1 cellular context compared by ENCODE assay signal in the genomic region with DNA sequence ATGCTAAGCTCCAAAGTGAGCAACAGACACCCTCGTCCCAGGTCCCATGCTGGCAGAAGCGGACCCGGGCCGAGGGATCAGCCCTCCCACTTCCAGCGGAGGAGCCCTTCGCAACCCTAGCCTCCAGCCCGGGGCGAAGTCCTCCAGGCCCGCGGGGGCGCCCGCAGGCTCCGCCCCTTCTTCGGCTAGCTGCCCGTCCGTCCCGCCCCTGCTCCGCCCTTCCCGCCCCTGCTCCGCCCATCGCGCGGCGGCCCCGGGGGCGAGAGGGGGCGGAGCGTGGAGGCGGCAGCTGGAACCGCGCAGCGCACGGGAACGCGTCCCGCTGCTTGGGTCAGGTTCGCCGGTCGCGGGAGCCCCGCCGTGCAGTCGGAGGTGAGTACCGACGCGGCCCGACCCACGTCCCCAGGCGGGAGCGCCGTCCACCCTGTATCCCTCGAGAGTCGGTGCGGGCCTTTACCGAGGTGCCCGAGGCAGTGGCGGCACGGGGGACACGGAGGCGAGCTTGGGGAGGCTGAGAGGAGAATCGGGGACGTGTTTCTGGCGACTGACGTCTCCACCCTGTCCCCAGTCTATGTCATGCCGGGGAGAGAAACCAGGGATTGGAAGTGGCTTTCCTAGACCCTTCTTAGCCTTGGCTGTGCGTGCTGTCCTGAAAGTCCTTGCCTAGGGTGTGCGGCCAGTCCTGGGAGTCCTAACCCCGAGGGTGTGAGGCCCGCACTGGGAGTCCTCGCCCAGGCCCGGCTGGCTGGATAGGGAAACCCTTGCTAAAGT.
TF ChIP-seq lines count a peak whose summit lies in the region.

A gene (plus strand): TSS at position 280 of the 771 bp plus-strand sequence. CDS start 20,864 bp downstream, outside the sequence.

TF ChIP-seq in K562, 482 proteins besides CTCF, POLR2A, EP300 and RAD21 (continued from another document and continues in another):
- TF ChIP-seq PRPF4 (IDR thresholded peaks at IDR 0.05; ENCODE audit: insufficient read depth, low read depth, low read length, poor library complexity, severe bottlenecking) (no peak), PHF8 (IDR thresholded peaks at IDR 0.05; ENCODE audit: borderline replicate concordance, low read length) (peak; percentile 67; the same call in 1 of the 2 replicates), SRSF9 (IDR thresholded peaks at IDR 0.05; ENCODE audit: borderline replicate concordance, low read depth, low read length) (no peak), MCM7 (IDR thresholded peaks at IDR 0.05) (no peak), PTTG1 (tag; IDR thresholded peaks at IDR 0.05; ENCODE audit: low read depth) (no peak), LCOR (CRISPR knock-in tag; IDR thresholded peaks at IDR 0.05) (no peak), ZNF445 (CRISPR knock-in tag; IDR thresholded peaks at IDR 0.05; ENCODE audit: low read depth) (no peak), TAF9B (IDR thresholded peaks at IDR 0.05; ENCODE audit: partially characterized antibody) (no peak), XRCC5 (IDR thresholded peaks at IDR 0.05; ENCODE audit: low read depth, low read length) (peak; percentile 41; the same call in 1 of the 2 replicates), ETS2 (tag; IDR thresholded peaks at IDR 0.05; ENCODE audit: borderline replicate concordance, poor library complexity, severe bottlenecking) (no peak), HDGF (IDR thresholded peaks at IDR 0.05) (no peak), HNRNPLL (IDR thresholded peaks at IDR 0.05; ENCODE audit: low read depth, low read length, poor library complexity, severe bottlenecking) (peak; percentile 60), PTRF (tag; IDR thresholded peaks at IDR 0.05) (no peak), JUN (IDR thresholded peaks at IDR 0.05; ENCODE audit: borderline replicate concordance, low read depth, low read length) (no peak), JUN (CRISPR knock-in tag; IDR thresholded peaks at IDR 0.05; ENCODE audit: borderline replicate concordance) (no peak), HOXB6 (CRISPR knock-in tag; IDR thresholded peaks at IDR 0.05; ENCODE audit: borderline replicate concordance) (no peak), L3MBTL2 (IDR thresholded peaks at IDR 0.05) (no peak; the same call in 1 of the 2 replicates), TRIM24 (IDR thresholded peaks at IDR 0.05) (no peak), ARNT (IDR thresholded peaks at IDR 0.05) (no peak), GATAD2A (IDR thresholded peaks at IDR 0.05) (no peak), SMAD2 (IDR thresholded peaks at IDR 0.05; ENCODE audit: low read depth, low read length) (no peak), MCM5 (IDR thresholded peaks at IDR 0.05; ENCODE audit: low read depth) (no peak), ZNF431 (CRISPR knock-in tag; IDR thresholded peaks at IDR 0.05) (no peak), CHD4 (IDR thresholded peaks at IDR 0.05; ENCODE audit: insufficient read depth, insufficient replicate concordance, low read depth, low read length, poor library complexity, severe bottlenecking) (no peak), SMAD3 (CRISPR knock-in tag; conservative IDR thresholded peaks at IDR 0.05) (no peak), POLR2H (tag; IDR thresholded peaks at IDR 0.05; ENCODE audit: low read depth) (no peak), POLR3G (IDR thresholded peaks at IDR 0.05; ENCODE audit: extremely low read depth, insufficient read length, insufficient replicate concordance) (no peak), ERF (CRISPR knock-in tag; IDR thresholded peaks at IDR 0.05) (no peak), ZNF408 (CRISPR knock-in tag; IDR thresholded peaks at IDR 0.05; ENCODE audit: low read depth) (no peak), PHF20 (IDR thresholded peaks at IDR 0.05; ENCODE audit: partially characterized antibody) (peak; percentile 59), ZNF146 (CRISPR knock-in tag; IDR thresholded peaks at IDR 0.05; ENCODE audit: unreplicated experiment) (no peak), HCFC1 (IDR thresholded peaks at IDR 0.05; ENCODE audit: low read depth, low read length) (no peak), RFX1 (IDR thresholded peaks at IDR 0.05) (no peak), KLF6 (CRISPR knock-in tag; IDR thresholded peaks at IDR 0.05; ENCODE audit: borderline replicate concordance) (no peak), SRSF7 (optimal IDR thresholded peaks at IDR 0.05; ENCODE audit: low read depth, low read length) (no peak), ZNF766 (CRISPR knock-in tag; conservative IDR thresholded peaks at IDR 0.05) (no peak), FOXK1 (CRISPR knock-in tag; IDR thresholded peaks at IDR 0.05; ENCODE audit: borderline replicate concordance) (no peak), SMARCB1 (IDR thresholded peaks at IDR 0.05; ENCODE audit: insufficient read length, low read depth) (no peak), ZNF282 (CRISPR knock-in tag; IDR thresholded peaks at IDR 0.05) (no peak), FUS (optimal IDR thresholded peaks at IDR 0.05; ENCODE audit: low read depth, low read length) (no peak), ZBTB17 (CRISPR knock-in tag; IDR thresholded peaks at IDR 0.05) (no peak), SAFB2 (IDR thresholded peaks at IDR 0.05; ENCODE audit: borderline replicate concordance, low read depth, low read length, severe bottlenecking) (no peak), TGIF2 (CRISPR knock-in tag; IDR thresholded peaks at IDR 0.05) (no peak), NFE2 (IDR thresholded peaks at IDR 0.05; ENCODE audit: low read depth) (no peak), ZNF3 (CRISPR knock-in tag; IDR thresholded peaks at IDR 0.05) (no peak), ZNF76 (CRISPR knock-in tag; IDR thresholded peaks at IDR 0.05; ENCODE audit: borderline replicate concordance) (no peak), SIRT6 (IDR thresholded peaks at IDR 0.05; ENCODE audit: low read depth, low read length) (no peak), TFAM (CRISPR knock-in tag; conservative IDR thresholded peaks at IDR 0.05) (no peak)
- TF ChIP-seq, protein P1, sequence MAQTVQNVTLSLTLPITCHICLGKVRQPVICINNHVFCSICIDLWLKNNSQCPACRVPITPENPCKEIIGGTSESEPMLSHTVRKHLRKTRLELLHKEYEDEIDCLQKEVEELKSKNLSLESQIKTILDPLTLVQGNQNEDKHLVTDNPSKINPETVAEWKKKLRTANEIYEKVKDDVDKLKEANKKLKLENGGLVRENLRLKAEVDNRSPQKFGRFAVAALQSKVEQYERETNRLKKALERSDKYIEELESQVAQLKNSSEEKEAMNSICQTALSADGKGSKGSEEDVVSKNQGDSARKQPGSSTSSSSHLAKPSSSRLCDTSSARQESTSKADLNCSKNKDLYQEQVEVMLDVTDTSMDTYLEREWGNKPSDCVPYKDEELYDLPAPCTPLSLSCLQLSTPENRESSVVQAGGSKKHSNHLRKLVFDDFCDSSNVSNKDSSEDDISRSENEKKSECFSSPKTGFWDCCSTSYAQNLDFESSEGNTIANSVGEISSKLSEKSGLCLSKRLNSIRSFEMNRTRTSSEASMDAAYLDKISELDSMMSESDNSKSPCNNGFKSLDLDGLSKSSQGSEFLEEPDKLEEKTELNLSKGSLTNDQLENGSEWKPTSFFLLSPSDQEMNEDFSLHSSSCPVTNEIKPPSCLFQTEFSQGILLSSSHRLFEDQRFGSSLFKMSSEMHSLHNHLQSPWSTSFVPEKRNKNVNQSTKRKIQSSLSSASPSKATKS (CRISPR knock-in tag; IDR thresholded peaks at IDR 0.05): no peak
- TF ChIP-seq, protein P2, sequence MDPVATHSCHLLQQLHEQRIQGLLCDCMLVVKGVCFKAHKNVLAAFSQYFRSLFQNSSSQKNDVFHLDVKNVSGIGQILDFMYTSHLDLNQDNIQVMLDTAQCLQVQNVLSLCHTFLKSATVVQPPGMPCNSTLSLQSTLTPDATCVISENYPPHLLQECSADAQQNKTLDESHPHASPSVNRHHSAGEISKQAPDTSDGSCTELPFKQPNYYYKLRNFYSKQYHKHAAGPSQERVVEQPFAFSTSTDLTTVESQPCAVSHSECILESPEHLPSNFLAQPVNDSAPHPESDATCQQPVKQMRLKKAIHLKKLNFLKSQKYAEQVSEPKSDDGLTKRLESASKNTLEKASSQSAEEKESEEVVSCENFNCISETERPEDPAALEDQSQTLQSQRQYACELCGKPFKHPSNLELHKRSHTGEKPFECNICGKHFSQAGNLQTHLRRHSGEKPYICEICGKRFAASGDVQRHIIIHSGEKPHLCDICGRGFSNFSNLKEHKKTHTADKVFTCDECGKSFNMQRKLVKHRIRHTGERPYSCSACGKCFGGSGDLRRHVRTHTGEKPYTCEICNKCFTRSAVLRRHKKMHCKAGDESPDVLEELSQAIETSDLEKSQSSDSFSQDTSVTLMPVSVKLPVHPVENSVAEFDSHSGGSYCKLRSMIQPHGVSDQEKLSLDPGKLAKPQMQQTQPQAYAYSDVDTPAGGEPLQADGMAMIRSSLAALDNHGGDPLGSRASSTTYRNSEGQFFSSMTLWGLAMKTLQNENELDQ (CRISPR knock-in tag; IDR thresholded peaks at IDR 0.05; ENCODE audit: borderline replicate concordance): no peak
- TF ChIP-seq, protein P3, sequence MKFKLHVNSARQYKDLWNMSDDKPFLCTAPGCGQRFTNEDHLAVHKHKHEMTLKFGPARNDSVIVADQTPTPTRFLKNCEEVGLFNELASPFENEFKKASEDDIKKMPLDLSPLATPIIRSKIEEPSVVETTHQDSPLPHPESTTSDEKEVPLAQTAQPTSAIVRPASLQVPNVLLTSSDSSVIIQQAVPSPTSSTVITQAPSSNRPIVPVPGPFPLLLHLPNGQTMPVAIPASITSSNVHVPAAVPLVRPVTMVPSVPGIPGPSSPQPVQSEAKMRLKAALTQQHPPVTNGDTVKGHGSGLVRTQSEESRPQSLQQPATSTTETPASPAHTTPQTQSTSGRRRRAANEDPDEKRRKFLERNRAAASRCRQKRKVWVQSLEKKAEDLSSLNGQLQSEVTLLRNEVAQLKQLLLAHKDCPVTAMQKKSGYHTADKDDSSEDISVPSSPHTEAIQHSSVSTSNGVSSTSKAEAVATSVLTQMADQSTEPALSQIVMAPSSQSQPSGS (CRISPR knock-in tag; IDR thresholded peaks at IDR 0.05): no peak
- TF ChIP-seq, protein P4, sequence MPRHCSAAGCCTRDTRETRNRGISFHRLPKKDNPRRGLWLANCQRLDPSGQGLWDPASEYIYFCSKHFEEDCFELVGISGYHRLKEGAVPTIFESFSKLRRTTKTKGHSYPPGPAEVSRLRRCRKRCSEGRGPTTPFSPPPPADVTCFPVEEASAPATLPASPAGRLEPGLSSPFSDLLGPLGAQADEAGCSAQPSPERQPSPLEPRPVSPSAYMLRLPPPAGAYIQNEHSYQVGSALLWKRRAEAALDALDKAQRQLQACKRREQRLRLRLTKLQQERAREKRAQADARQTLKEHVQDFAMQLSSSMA (CRISPR knock-in tag; IDR thresholded peaks at IDR 0.05): no peak
- TF ChIP-seq, protein P5, sequence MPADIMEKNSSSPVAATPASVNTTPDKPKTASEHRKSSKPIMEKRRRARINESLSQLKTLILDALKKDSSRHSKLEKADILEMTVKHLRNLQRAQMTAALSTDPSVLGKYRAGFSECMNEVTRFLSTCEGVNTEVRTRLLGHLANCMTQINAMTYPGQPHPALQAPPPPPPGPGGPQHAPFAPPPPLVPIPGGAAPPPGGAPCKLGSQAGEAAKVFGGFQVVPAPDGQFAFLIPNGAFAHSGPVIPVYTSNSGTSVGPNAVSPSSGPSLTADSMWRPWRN (IDR thresholded peaks at IDR 0.05; ENCODE audit: low read depth): no peak
- TF ChIP-seq, protein P6, sequence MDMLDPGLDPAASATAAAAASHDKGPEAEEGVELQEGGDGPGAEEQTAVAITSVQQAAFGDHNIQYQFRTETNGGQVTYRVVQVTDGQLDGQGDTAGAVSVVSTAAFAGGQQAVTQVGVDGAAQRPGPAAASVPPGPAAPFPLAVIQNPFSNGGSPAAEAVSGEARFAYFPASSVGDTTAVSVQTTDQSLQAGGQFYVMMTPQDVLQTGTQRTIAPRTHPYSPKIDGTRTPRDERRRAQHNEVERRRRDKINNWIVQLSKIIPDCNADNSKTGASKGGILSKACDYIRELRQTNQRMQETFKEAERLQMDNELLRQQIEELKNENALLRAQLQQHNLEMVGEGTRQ (CRISPR knock-in tag; IDR thresholded peaks at IDR 0.05): no peak
- TF ChIP-seq, protein P7, sequence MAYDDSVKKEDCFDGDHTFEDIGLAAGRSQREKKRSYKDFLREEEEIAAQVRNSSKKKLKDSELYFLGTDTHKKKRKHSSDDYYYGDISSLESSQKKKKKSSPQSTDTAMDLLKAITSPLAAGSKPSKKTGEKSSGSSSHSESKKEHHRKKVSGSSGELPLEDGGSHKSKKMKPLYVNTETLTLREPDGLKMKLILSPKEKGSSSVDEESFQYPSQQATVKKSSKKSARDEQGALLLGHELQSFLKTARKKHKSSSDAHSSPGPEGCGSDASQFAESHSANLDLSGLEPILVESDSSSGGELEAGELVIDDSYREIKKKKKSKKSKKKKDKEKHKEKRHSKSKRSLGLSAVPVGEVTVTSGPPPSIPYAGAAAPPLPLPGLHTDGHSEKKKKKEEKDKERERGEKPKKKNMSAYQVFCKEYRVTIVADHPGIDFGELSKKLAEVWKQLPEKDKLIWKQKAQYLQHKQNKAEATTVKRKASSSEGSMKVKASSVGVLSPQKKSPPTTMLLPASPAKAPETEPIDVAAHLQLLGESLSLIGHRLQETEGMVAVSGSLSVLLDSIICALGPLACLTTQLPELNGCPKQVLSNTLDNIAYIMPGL (CRISPR knock-in tag; IDR thresholded peaks at IDR 0.05): no peak
- TF ChIP-seq, protein P8, sequence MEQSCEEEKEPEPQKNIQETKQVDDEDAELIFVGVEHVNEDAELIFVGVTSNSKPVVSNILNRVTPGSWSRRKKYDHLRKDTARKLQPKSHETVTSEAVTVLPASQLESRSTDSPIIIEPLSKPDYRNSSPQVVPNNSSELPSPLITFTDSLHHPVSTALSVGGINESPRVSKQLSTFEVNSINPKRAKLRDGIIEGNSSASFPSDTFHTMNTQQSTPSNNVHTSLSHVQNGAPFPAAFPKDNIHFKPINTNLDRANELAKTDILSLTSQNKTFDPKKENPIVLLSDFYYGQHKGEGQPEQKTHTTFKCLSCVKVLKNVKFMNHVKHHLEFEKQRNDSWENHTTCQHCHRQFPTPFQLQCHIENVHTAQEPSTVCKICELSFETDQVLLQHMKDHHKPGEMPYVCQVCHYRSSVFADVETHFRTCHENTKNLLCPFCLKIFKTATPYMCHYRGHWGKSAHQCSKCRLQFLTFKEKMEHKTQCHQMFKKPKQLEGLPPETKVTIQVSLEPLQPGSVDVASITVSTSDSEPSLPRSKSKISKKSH (CRISPR knock-in tag; IDR thresholded peaks at IDR 0.05): no peak
- TF ChIP-seq, protein P9, sequence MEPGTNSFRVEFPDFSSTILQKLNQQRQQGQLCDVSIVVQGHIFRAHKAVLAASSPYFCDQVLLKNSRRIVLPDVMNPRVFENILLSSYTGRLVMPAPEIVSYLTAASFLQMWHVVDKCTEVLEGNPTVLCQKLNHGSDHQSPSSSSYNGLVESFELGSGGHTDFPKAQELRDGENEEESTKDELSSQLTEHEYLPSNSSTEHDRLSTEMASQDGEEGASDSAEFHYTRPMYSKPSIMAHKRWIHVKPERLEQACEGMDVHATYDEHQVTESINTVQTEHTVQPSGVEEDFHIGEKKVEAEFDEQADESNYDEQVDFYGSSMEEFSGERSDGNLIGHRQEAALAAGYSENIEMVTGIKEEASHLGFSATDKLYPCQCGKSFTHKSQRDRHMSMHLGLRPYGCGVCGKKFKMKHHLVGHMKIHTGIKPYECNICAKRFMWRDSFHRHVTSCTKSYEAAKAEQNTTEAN (CRISPR knock-in tag; IDR thresholded peaks at IDR 0.05): no peak
- TF ChIP-seq, protein P10, sequence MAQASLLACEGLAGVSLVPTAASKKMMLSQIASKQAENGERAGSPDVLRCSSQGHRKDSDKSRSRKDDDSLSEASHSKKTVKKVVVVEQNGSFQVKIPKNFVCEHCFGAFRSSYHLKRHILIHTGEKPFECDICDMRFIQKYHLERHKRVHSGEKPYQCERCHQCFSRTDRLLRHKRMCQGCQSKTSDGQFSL (CRISPR knock-in tag; IDR thresholded peaks at IDR 0.05): no peak
- TF ChIP-seq, protein P10 (tag; IDR thresholded peaks at IDR 0.05): no peak
